14 cellular contexts compared by ENCODE assay signal in the genomic region with DNA sequence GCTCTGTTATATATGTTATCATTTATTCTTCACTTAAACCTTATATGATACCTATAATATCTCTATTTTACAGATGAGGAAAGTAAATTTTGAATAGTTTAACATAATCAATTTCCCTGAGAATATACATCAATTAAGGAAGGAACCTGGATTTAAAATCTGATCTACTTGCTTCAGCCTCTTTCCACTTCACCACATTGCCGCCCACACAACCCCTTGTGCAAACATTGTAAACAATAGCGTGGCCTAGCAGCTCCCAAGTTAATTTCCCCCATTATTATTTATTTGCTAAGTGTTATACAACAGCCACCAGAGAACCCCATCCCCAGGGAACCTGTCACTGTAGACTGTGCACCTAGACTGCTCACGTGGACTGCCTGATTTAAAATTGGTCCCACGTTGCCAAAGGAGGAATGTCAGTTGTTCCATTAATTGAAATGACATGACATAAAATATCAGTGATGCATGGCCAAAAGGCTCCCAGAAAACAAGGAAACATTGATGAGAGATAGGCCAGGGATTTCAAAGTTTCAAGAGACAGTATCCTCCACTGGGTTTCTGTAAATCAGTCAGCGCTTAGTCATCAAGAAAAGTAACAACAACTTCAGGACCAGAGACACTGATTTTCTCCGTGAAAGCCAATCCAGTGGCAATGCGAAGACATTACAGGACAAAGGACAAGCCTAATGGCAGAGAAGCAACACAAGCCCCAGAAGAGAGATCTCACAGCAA. TPM values are rescaled to one million over a fixed set of nuclear protein-coding genes. Genes with fewer than 3 reads are reported as not detected.
A peak's percentile ranks its signal among the peaks of the same experiment; 100 is the strongest.
DNase-seq lines count a peak whose midpoint lies in the region; ATAC-seq, FAIRE-seq and TF ChIP-seq lines count a peak whose summit lies in the region.
"Had no signal": no experiment of that assay in that cellular context is flagged by ENCODE, and none has a peak within 500 bp of the region (broad histone marks: within the 10 kb centered on the region; RNA-seq: fewer than 3 reads in every experiment).

No MANE protein-coding gene starts in this region.

- H3K4me1 ChIP-seq in breast epithelium (no peaks in the 10 kb centered on the region), endothelial cell of umbilical vein (ENCODE audit: control insufficient read depth, extremely low read depth, insufficient read depth, low read length) (peaks cover 8% of the 10 kb centered on the region)
- H3K4me1 ChIP-seq: colonic mucosa, tibial nerve had no signal

- no peak for ATAC-seq in activated CD8-positive, alpha-beta T cell treated with anti-CD3 and anti-CD28 coated beads for 36 hours
- no peak for ATAC-seq in natural killer cell treated with Interleukin-12 subunit alpha and Interleukin-12 subunit beta and Interleukin-15 and Interleukin-18, amount 100 ng/mL, for 72 hours
- ATAC-seq in HG03520 (IDR thresholded peaks at IDR 0.05; ENCODE audit: unreplicated experiment): no peak

- TF ChIP-seq CTCF in MCF 10A (IDR thresholded peaks at IDR 0.05; ENCODE audit: unreplicated experiment) (no peak), breast epithelium (IDR thresholded peaks at IDR 0.05) (no peak), endothelial cell of umbilical vein (IDR thresholded peaks at IDR 0.05; ENCODE audit: extremely low read depth in 1 of 2, insufficient read depth in 1 of 2, low read depth in 1 of 2, low read length in 2 of 2) (no peak)
- TF ChIP-seq CTCF in activated CD8-positive, alpha-beta T cell treated with anti-CD3 and anti-CD28 coated beads for 36 hours (IDR thresholded peaks at IDR 0.05): no peak

- H3K9me1 ChIP-seq in endothelial cell of umbilical vein (replicated peaks; ENCODE audit: control insufficient read depth, extremely low read depth, insufficient read depth, low read length): no peaks in the 10 kb centered on the region

- H3K4me3 ChIP-seq in breast epithelium (no peak overlapping the region), endothelial cell of umbilical vein (replicated peaks in 1 of 3; ENCODE audit: insufficient read depth in 1 of 3, low read depth in 1 of 3, low read length in 3 of 3) (no peak overlapping the region)
- H3K4me3 ChIP-seq: colonic mucosa, lung, SJSA1, tibial nerve had no signal

- peaks cover 19% of the 10 kb centered on the region for H3K4me1 Mint-ChIP-seq in MCF 10A (ENCODE audit: insufficient read depth, unreplicated experiment)
- H3K4me1 Mint-ChIP-seq in activated CD8-positive, alpha-beta T cell treated with anti-CD3 and anti-CD28 coated beads for 36 hours (ENCODE audit: low read depth): no peaks in the 10 kb centered on the region
- H3K4me1 Mint-ChIP-seq in natural killer cell treated with Interleukin-12 subunit alpha and Interleukin-12 subunit beta and Interleukin-15 and Interleukin-18, amount 100 ng/mL, for 72 hours (ENCODE audit: low read depth in 2 of 2): no peaks in the 10 kb centered on the region

- BruUV-seq in MCF 10A (replicated peaks; lab: Mats Ljungman, UMichigan): no TSS peak
- BruUV-seq in endothelial cell of umbilical vein (replicated peaks; lab: Mats Ljungman, UMichigan): no TSS peak

- H3K27ac ChIP-seq in breast epithelium (no peak overlapping the region), endothelial cell of umbilical vein (ENCODE audit: insufficient read depth, low read depth, low read length) (no peak overlapping the region)
- H3K27ac ChIP-seq: colonic mucosa, SJSA1, tibial nerve had no signal

- H3K4me2 ChIP-seq in endothelial cell of umbilical vein (ENCODE audit: insufficient read depth, low read length): no peak overlapping the region

- H3K79me2 ChIP-seq in endothelial cell of umbilical vein (ENCODE audit: control insufficient read depth, insufficient read depth, low read length): no peaks in the 10 kb centered on the region

- CTCF ChIA-PET in MCF 10A (lab: Yijun Ruan, JAX) (no interaction called here), endothelial cell of umbilical vein (lab: Charles Lee) (no interaction called here)
- CTCF ChIA-PET in activated CD8-positive, alpha-beta T cell treated with anti-CD3 and anti-CD28 coated beads for 36 hours (lab: Charles Lee): no interaction called here

- no peak overlapping the region for H3K4me3 Mint-ChIP-seq in MCF 10A (ENCODE audit: unreplicated experiment)
- H3K4me3 Mint-ChIP-seq in activated CD8-positive, alpha-beta T cell treated with anti-CD3 and anti-CD28 coated beads for 36 hours: no peak overlapping the region
- no peak overlapping the region for H3K4me3 Mint-ChIP-seq in natural killer cell treated with Interleukin-12 subunit alpha and Interleukin-12 subunit beta and Interleukin-15 and Interleukin-18, amount 100 ng/mL, for 72 hours
- H3K4me3 Mint-ChIP-seq: H9 had no signal

- H4K20me1 ChIP-seq in endothelial cell of umbilical vein (replicated peaks; ENCODE audit: control insufficient read depth, extremely low read depth, insufficient read depth, low read length): no peaks in the 10 kb centered on the region

- TF ChIP-seq POLR2A in breast epithelium (IDR thresholded peaks at IDR 0.05) (no peak), endothelial cell of umbilical vein (IDR thresholded peaks at IDR 0.05; ENCODE audit: low read depth, low read length) (no peak)

- dilution Hi-C loops in endothelial cell of umbilical vein (cut with MboI; ENCODE audit: extremely low pct_ligation_motif_present, low sequenced_read_pairs): no loop called here

- H3K9me3 Mint-ChIP-seq in MCF 10A (ENCODE audit: unreplicated experiment): no peaks in the 10 kb centered on the region
- no peaks in the 10 kb centered on the region for H3K9me3 Mint-ChIP-seq in activated CD8-positive, alpha-beta T cell treated with anti-CD3 and anti-CD28 coated beads for 36 hours
- peaks cover 1% of the 10 kb centered on the region for H3K9me3 Mint-ChIP-seq in natural killer cell treated with Interleukin-12 subunit alpha and Interleukin-12 subunit beta and Interleukin-15 and Interleukin-18, amount 100 ng/mL, for 72 hours
- H3K9me3 Mint-ChIP-seq: H9 had no signal

- POLR2A ChIA-PET in MCF 10A (lab: Yijun Ruan, JAX) (interaction anchor here (0.6 to 1.4 kb wide), 3 partner anchors 12 to 385 kb away, joined by 3 to 7 read pairs (median 3); no protein-coding TSS in a partner anchor), endothelial cell of umbilical vein (lab: Charles Lee) (no interaction called here)
- POLR2A ChIA-PET in activated CD8-positive, alpha-beta T cell treated with anti-CD3 and anti-CD28 coated beads for 36 hours (lab: Charles Lee): no interaction called here

- FAIRE-seq in endothelial cell of umbilical vein (lab: Jason Lieb, UNC): peak; percentile 40

- H3K36me3 Mint-ChIP-seq in MCF 10A (ENCODE audit: insufficient read depth, unreplicated experiment): no peaks in the 10 kb centered on the region
- H3K36me3 Mint-ChIP-seq in activated CD8-positive, alpha-beta T cell treated with anti-CD3 and anti-CD28 coated beads for 36 hours (ENCODE audit: low read depth): no peaks in the 10 kb centered on the region
- no peaks in the 10 kb centered on the region for H3K36me3 Mint-ChIP-seq in natural killer cell treated with Interleukin-12 subunit alpha and Interleukin-12 subunit beta and Interleukin-15 and Interleukin-18, amount 100 ng/mL, for 72 hours

- no peaks in the 10 kb centered on the region for H3K27me3 Mint-ChIP-seq in MCF 10A (ENCODE audit: insufficient read depth, unreplicated experiment)
- H3K27me3 Mint-ChIP-seq in activated CD8-positive, alpha-beta T cell treated with anti-CD3 and anti-CD28 coated beads for 36 hours: peaks cover 1% of the 10 kb centered on the region
- H3K27me3 Mint-ChIP-seq in natural killer cell treated with Interleukin-12 subunit alpha and Interleukin-12 subunit beta and Interleukin-15 and Interleukin-18, amount 100 ng/mL, for 72 hours: peaks cover 11 to 19% of the 10 kb centered on the region in 2 donors

- no peaks in the 10 kb centered on the region for H3K36me3 ChIP-seq in breast epithelium
- no peaks in the 10 kb centered on the region for H3K36me3 ChIP-seq in endothelial cell of umbilical vein (ENCODE audit: control insufficient read depth in 2 of 2, extremely low read depth in 1 of 2, insufficient read depth in 2 of 2, low read length in 2 of 2)
- H3K36me3 ChIP-seq: colonic mucosa, SJSA1, tibial nerve had no signal

- no peak overlapping the region for H3K27ac Mint-ChIP-seq in MCF 10A (ENCODE audit: low read depth, unreplicated experiment)
- no peak overlapping the region for H3K27ac Mint-ChIP-seq in activated CD8-positive, alpha-beta T cell treated with anti-CD3 and anti-CD28 coated beads for 36 hours
- H3K27ac Mint-ChIP-seq in natural killer cell treated with Interleukin-12 subunit alpha and Interleukin-12 subunit beta and Interleukin-15 and Interleukin-18, amount 100 ng/mL, for 72 hours: no peak overlapping the region
- H3K27ac Mint-ChIP-seq: H9 had no signal

- H3K9me3 ChIP-seq in breast epithelium: no peaks in the 10 kb centered on the region
- H3K9me3 ChIP-seq in endothelial cell of umbilical vein (replicated peaks; ENCODE audit: control insufficient read depth, insufficient read depth, low read length): no peaks in the 10 kb centered on the region
- H3K9me3 ChIP-seq: colonic mucosa, SJSA1, tibial nerve had no signal

- H3K9ac ChIP-seq in endothelial cell of umbilical vein (replicated peaks; ENCODE audit: extremely low read depth, insufficient read depth, low read length): no peak overlapping the region

- peak; percentile 43 for DNase-seq in MCF 10A (ENCODE audit: unreplicated experiment)
- no peak for DNase-seq in breast epithelium (ENCODE audit: low spot score in 2 of 2)
- peak; percentile 96 for DNase-seq in NCI-H69 (lab: John Stamatoyannopoulos, UW)
- no peak for DNase-seq in endothelial cell of umbilical vein (ENCODE audit: low read depth, low spot score)
- no peak for DNase-seq in activated CD8-positive, alpha-beta T cell treated with anti-CD3 and anti-CD28 coated beads for 36 hours
- no peak for DNase-seq in natural killer cell treated with Interleukin-12 subunit alpha and Interleukin-12 subunit beta and Interleukin-15 and Interleukin-18, amount 100 ng/mL, for 72 hours (ENCODE audit: low spot score)
- DNase-seq in activated CD8-positive, alpha-beta memory T cell treated with anti-CD3 and anti-CD28 coated beads, Interleukin-2, amount 50 U/mL, for 48 hours: no peak
- DNase-seq: colonic mucosa, GF-D8, H9 had no signal

- intact Hi-C loops in MCF 10A (cut with micrococcal nuclease) (loop anchor here (5.0 kb wide), 1 partner anchor 41 kb away; the partner anchor contains the start of gene SCG2), breast epithelium (cut with DNase I; ENCODE audit: low total_unique reads) (no loop called here), endothelial cell of umbilical vein (cut with micrococcal nuclease) (loop anchor here (5.0 kb wide), 1 partner anchor 166 kb away; no protein-coding TSS in a partner anchor)
- intact Hi-C loops in activated CD8-positive, alpha-beta T cell treated with anti-CD3 and anti-CD28 coated beads for 36 hours (cut with micrococcal nuclease): no loop called here

- H3K27me3 ChIP-seq in breast epithelium (no peaks in the 10 kb centered on the region), endothelial cell of umbilical vein (ENCODE audit: control insufficient read depth in 2 of 2, insufficient read depth in 2 of 2, low read length in 2 of 2) (peaks cover 2 to 8% of the 10 kb centered on the region in 2 experiments)
- H3K27me3 ChIP-seq: colonic mucosa, SJSA1, tibial nerve had no signal

- no peak overlapping the region for H2AFZ ChIP-seq in endothelial cell of umbilical vein (ENCODE audit: low read depth, low read length)

RNA-seq across cellular contexts. Expression of gene SCG2, which starts 41.3 kb away (rescaled TPM):
- total RNA-seq in MCF 10A (2022) (0.52 and 0.84 TPM in 2 replicates), breast epithelium (under 1 TPM in 2 of 3 donors, not detected in 1; 0.32 to 0.66 TPM), endothelial cell of umbilical vein (not detected in 2 replicates)
- polyA plus RNA-seq in endothelial cell of umbilical vein: not detected in 2 replicates
- 0.01 TPM in 1 of 2 replicates, not detected in the other for polyA plus RNA-seq in endothelial cell of umbilical vein (2011; cell fraction: cytosol; rRNA removed)
- polyA plus RNA-seq in endothelial cell of umbilical vein (2011; cell fraction: nucleus; rRNA removed): 0.12 and 0.18 TPM in 2 replicates
- polyA plus RNA-seq in endothelial cell of umbilical vein (2012): 0.08 TPM in 1 of 2 replicates, not detected in the other
- not detected in 2 replicates for polyA minus RNA-seq in endothelial cell of umbilical vein
- not detected for polyA minus RNA-seq in endothelial cell of umbilical vein (2011; cell fraction: cytosol; rRNA and poly(A)+ RNA removed)
- polyA minus RNA-seq in endothelial cell of umbilical vein (2011; cell fraction: nucleus; rRNA and poly(A)+ RNA removed): 0.19 TPM in 1 of 2 replicates, not detected in the other
- total RNA-seq in activated CD8-positive, alpha-beta T cell treated with anti-CD3 and anti-CD28 coated beads for 36 hours: not detected
- total RNA-seq in natural killer cell treated with Interleukin-12 subunit alpha and Interleukin-12 subunit beta and Interleukin-15 and Interleukin-18, amount 100 ng/mL, for 72 hours: under 1 TPM in 1 of 2 donors, not detected in 1; 0.21 TPM

Comparison
In these comparisons a context has a peak if more than half of its experiments do, and no peak if none do; other contexts are left out.
1. DNase-seq: peak in MCF 10A (single experiment) and NCI-H69 (single experiment); none in breast epithelium (0 of 2), endothelial cell of umbilical vein (single experiment), activated CD8-positive, alpha-beta T cell treated with anti-CD3 and anti-CD28 coated beads for 36 hours (single experiment), natural killer cell treated with Interleukin-12 subunit alpha and Interleukin-12 subunit beta and Interleukin-15 and Interleukin-18, amount 100 ng/mL, for 72 hours (single experiment) and activated CD8-positive, alpha-beta memory T cell treated with anti-CD3 and anti-CD28 coated beads, Interleukin-2, amount 50 U/mL, for 48 hours (single experiment).
2. intact Hi-C loops: an anchor here in MCF 10A (5.0 kb wide) and endothelial cell of umbilical vein (5.0 kb wide); none called in breast epithelium and activated CD8-positive, alpha-beta T cell treated with anti-CD3 and anti-CD28 coated beads for 36 hours.